ENCODE assay signal across 31 cellular contexts in the genomic region with DNA sequence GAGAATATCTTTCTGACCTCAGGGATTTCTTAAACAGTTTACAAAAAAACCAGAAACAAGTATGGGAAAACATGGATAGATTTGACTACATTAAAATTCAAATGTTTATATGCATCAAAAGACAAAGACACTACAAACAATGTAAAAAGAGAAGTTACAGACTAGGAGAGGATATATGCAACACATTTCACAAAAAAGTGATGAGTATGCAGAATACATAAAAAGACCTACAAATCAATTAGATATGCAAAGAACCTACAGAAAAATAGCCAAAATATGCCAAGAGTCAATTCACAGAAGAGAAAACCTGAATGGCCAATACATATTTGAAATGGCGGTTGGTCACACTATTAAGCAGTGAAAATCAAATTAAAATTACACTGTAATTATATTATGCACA.
"Had no signal": no experiment of that assay in that cellular context is flagged by ENCODE, and none has a peak within 500 bp of the region (broad histone marks: within the 10 kb centered on the region; RNA-seq: fewer than 3 reads in every experiment).

No MANE protein-coding gene starts in this region.

- ATAC-seq: natural killer cell; psoas muscle; right cardiac atrium; sciatic nerve; stimulated activated memory B cell treated with anti-CD40 and anti-IgM and Interleukin-4, amounts not matched to agents 10 μg/mL and 1 μg/mL and 100 μg/mL, for 72 hours; stimulated activated naive CD8-positive, alpha-beta T cell treated with anti-CD3 and anti-CD28 coated beads, Interleukin-15, amount 100 ng/mL, for 72 hours; stimulated activated naive CD8-positive, alpha-beta T cell treated with anti-CD3 and anti-CD28 coated beads, Interleukin-15, Interleukin-2, amounts not matched to agents 100 U/mL and 50 U/mL, for 24 hours; upper lobe of right lung had no signal

- H3K9ac ChIP-seq: neural progenitor cell, parathyroid adenoma had no signal

- H3K79me2 ChIP-seq: parathyroid adenoma had no signal

- H3K4me1 Mint-ChIP-seq: natural killer cell; nephron; neural progenitor cell; stimulated activated memory B cell treated with anti-CD40 and anti-IgM and Interleukin-4, amounts not matched to agents 10 μg/mL and 1 μg/mL and 100 μg/mL, for 72 hours; stimulated activated naive CD8-positive, alpha-beta T cell treated with anti-CD3 and anti-CD28 coated beads, Interleukin-15, amount 100 ng/mL, for 72 hours had no signal

- DNase-seq: natural killer cell; occipital lobe; ovary; posterior cingulate gyrus; psoas muscle; right cardiac atrium; spleen; stimulated activated CD4-positive, alpha-beta T cell treated with anti-CD3 and anti-CD28 coated beads, Interleukin-12 subunit alpha, Interleukin-12 subunit beta, amount 100 ng/mL, for 4 hours; stimulated activated CD4-positive, alpha-beta T cell treated with anti-CD3 and anti-CD28 coated beads, Interleukin-1b, Interleukin-23, amount 100 ng/mL, for 48 hours; stimulated activated CD4-positive, alpha-beta T cell treated with anti-CD3 and anti-CD28 coated beads, Interleukin-4, amount 100 ng/mL, for 1 hour; stimulated activated CD4-positive, alpha-beta T cell treated with anti-CD3 and anti-CD28 coated beads, Interleukin-4, amount 100 ng/mL, for 4 hours; stimulated activated CD8-positive, alpha-beta memory T cell treated with anti-CD3 and anti-CD28 coated beads, Interleukin-4, amount 100 ng/mL, for 48 hours; stimulated activated naive CD4-positive, alpha-beta T cell; stimulated activated naive CD8-positive, alpha-beta T cell treated with anti-CD3 and anti-CD28 coated beads, Interleukin-15, amount 100 ng/mL, for 72 hours; stimulated activated naive CD8-positive, alpha-beta T cell treated with anti-CD3 and anti-CD28 coated beads, Interleukin-15, Interleukin-2, amounts not matched to agents 100 U/mL and 50 U/mL, for 24 hours; substantia nigra; testis; transverse colon; upper lobe of right lung; uterus had no signal

- H3K4me1 ChIP-seq: neural progenitor cell, parathyroid adenoma, psoas muscle, spleen, suprapubic skin, testis, tibial artery, transverse colon, upper lobe of right lung, uterus had no signal

- H3K27me3 ChIP-seq: neural progenitor cell, ovary, spleen, suprapubic skin, testis, tibial artery, transverse colon, upper lobe of right lung, uterus had no signal

- H3K27ac ChIP-seq: neural progenitor cell, ovary, parathyroid adenoma, psoas muscle, skin epidermis, spleen, suprapubic skin, testis, tibial artery, transverse colon, upper lobe of right lung, uterus had no signal

- H3K9me3 ChIP-seq: psoas muscle, suprapubic skin, testis, tibial artery, transverse colon, upper lobe of right lung, uterus had no signal

- H2AFZ ChIP-seq: neural progenitor cell, parathyroid adenoma had no signal

- H3K36me3 ChIP-seq: neural progenitor cell, ovary, spleen, suprapubic skin, tibial artery, transverse colon, upper lobe of right lung, uterus had no signal

- H3K27ac Mint-ChIP-seq: natural killer cell; nephron; neural progenitor cell; progenitor cell of endocrine pancreas; stimulated activated memory B cell treated with anti-CD40 and anti-IgM and Interleukin-4, amounts not matched to agents 10 μg/mL and 1 μg/mL and 100 μg/mL, for 72 hours; stimulated activated naive CD8-positive, alpha-beta T cell treated with anti-CD3 and anti-CD28 coated beads, Interleukin-15, amount 100 ng/mL, for 72 hours; type B pancreatic cell had no signal

- H3K4me3 ChIP-seq: neural progenitor cell, ovary, psoas muscle, skin epidermis, smooth muscle cell, spleen, suprapubic skin, testis, tibial artery, transverse colon, upper lobe of right lung, uterus had no signal

- H3K9me3 Mint-ChIP-seq: natural killer cell had no signal

- H3K4me3 Mint-ChIP-seq: natural killer cell; nephron; neural progenitor cell; stimulated activated memory B cell treated with anti-CD40 and anti-IgM and Interleukin-4, amounts not matched to agents 10 μg/mL and 1 μg/mL and 100 μg/mL, for 72 hours; stimulated activated naive CD8-positive, alpha-beta T cell treated with anti-CD3 and anti-CD28 coated beads, Interleukin-15, amount 100 ng/mL, for 72 hours; type B pancreatic cell had no signal

- H3K36me3 Mint-ChIP-seq: natural killer cell; neural progenitor cell; stimulated activated memory B cell treated with anti-CD40 and anti-IgM and Interleukin-4, amounts not matched to agents 10 μg/mL and 1 μg/mL and 100 μg/mL, for 72 hours; type B pancreatic cell had no signal

- H3K4me2 ChIP-seq: neural progenitor cell, smooth muscle cell had no signal
